ENCODE assay signal across 1 cellular context in the genomic region with DNA sequence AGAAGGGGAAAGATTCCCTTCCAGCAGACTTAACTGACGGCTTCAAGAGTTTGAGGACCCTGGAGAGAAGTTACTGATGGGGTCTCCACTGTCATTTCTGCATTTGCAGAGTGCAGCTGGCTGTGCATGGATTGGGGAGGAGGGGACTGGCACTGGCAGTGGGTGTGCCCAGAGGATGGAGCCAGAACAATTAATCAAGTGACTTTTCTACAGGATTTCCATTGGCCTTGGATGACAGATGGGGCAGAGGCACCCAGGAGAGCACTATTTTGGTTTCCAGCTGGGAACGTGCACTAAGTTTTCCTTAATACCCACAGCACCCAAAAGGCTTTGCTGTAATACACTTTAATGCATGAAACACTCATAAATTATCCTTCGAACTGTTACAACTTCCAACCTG.
TF ChIP-seq lines count a peak whose summit lies in the region.

No MANE protein-coding gene starts in this region.

TF ChIP-seq in H1, 55 proteins besides CTCF, POLR2A, EP300 and RAD21 (continued from another document):
- no peak for TF ChIP-seq RFX5 (IDR thresholded peaks at IDR 0.05; ENCODE audit: borderline replicate concordance, low read depth, low read length)
- no peak for TF ChIP-seq KDM4A (IDR thresholded peaks at IDR 0.05; ENCODE audit: low read depth, low read length, severe bottlenecking)
- no peak for TF ChIP-seq EGR1 (IDR thresholded peaks at IDR 0.05; ENCODE audit: borderline replicate concordance, low read depth, low read length)
- TF ChIP-seq FOSL1 (IDR thresholded peaks at IDR 0.05; ENCODE audit: insufficient read depth, low read depth, low read length) = no peak
